In the genomic region with DNA sequence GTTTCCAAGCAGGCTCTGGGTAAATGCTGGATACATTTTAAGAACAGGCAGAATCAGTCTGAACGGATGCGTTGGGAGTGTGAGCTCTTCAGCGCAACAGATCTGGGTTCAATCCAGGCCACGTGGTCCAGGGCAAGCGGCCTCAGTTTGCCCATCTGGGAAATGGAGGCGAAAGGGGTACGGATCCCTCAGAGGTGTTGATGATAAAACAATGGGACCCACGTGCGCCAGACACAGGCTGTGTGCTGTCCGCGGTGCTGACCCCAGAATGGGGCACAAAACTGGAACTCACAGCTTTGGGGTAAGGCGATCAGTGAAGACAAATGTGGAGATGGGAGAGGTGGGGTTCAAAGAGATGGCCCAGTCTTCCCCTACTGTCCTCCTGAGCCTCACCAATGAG, we compare ENCODE assay signal across 17 cellular contexts. TPM values are rescaled to one million over a fixed set of nuclear protein-coding genes. Genes with fewer than 3 reads are reported as not detected.
A peak's percentile ranks its signal among the peaks of the same experiment; 100 is the strongest.
DNase-seq lines count a peak whose midpoint lies in the region; FAIRE-seq and TF ChIP-seq lines count a peak whose summit lies in the region.
"Had no signal": no experiment of that assay in that cellular context is flagged by ENCODE, and none has a peak within 500 bp of the region (broad histone marks: within the 10 kb centered on the region; RNA-seq: fewer than 3 reads in every experiment).

No MANE protein-coding gene starts in this region.

- no peak overlapping the region for H2AK5ac ChIP-seq in H1 (ENCODE audit: low read depth, low read length)

- no peak overlapping the region for H2AFZ ChIP-seq in H1 (ENCODE audit: low read length)

- peak; percentile 35 for DNase-seq in EH (ENCODE audit: low read depth)
- DNase-seq in H1 (ENCODE audit: low read depth in 1 of 2, low spot score in 2 of 2): peak in 1 of 2 experiments; percentile 74
- DNase-seq in AG20443 (ENCODE audit: low spot score): no peak
- DNase-seq in substantia nigra (lab: John Stamatoyannopoulos, UW): no peak
- DNase-seq in GM03348 (ENCODE audit: low spot score): no peak
- DNase-seq: brain microvascular endothelial cell; Caco-2; immature natural killer cell; mammary epithelial cell; naive thymus-derived CD4-positive, alpha-beta T cell; NCI-H2029; NCI-H510A treated with DMSO at 0.1 percent for 48 hours; spleen; thyroid gland had no signal

- no peak overlapping the region for H3K4ac ChIP-seq in H1 (replicated peaks; ENCODE audit: insufficient read length, low read depth, low read length)

- H3K36me3 ChIP-seq in HEK293 (ENCODE audit: control insufficient read depth in 2 of 2, insufficient read depth in 1 of 2, low read length in 2 of 2) (no peaks in the 10 kb centered on the region), H1 (ENCODE audit: control insufficient read depth in 2 of 4, insufficient read depth in 4 of 4, low read length in 3 of 4) (no peaks in the 10 kb centered on the region)
- H3K36me3 ChIP-seq: brain microvascular endothelial cell, prostate gland, spleen, thyroid gland had no signal

- CTCF ChIA-PET in HEK293 (lab: Yijun Ruan, JAX) (interaction anchor here (0.7 to 2.9 kb wide), 2 partner anchors 9 to 12 kb away, joined by 3 to 12 read pairs; no protein-coding TSS in a partner anchor), H1 (lab: Charles Lee; ENCODE audit: partially characterized antibody) (interaction anchor here (0.6 to 8.2 kb wide), 3 partner anchors 13 to 272 kb away, joined by 4 to 85 read pairs (median 13); a partner anchor contains a TSS)

- H2BK12ac ChIP-seq in H1 (ENCODE audit: low read depth, low read length): no peak overlapping the region

- no peaks in the 10 kb centered on the region for H3K9me3 ChIP-seq in HEK293 (ENCODE audit: control insufficient read depth, insufficient read depth, low read depth, low read length)
- no peaks in the 10 kb centered on the region for H3K9me3 ChIP-seq in H1 (ENCODE audit: insufficient read depth in 2 of 2, low read depth in 1 of 2, low read length in 1 of 2)
- H3K9me3 ChIP-seq: Caco-2, prostate gland, spleen, thyroid gland had no signal

- TF ChIP-seq RAD21 in H1 (IDR thresholded peaks at IDR 0.05 in 1 of 2, conservative IDR thresholded peaks at IDR 0.05 in 1 of 2; ENCODE audit: low read depth in 2 of 2, low read length in 2 of 2): no peak

- peaks cover 0 to 1% of the 10 kb centered on the region in 2 experiments for H4K20me1 ChIP-seq in H1 (replicated peaks in 1 of 2; ENCODE audit: control insufficient read depth in 1 of 2, insufficient read depth in 2 of 2, low read length in 2 of 2)

- no peak overlapping the region for H2BK120ac ChIP-seq in H1 (replicated peaks; ENCODE audit: low read depth, low read length)

- H4K5ac ChIP-seq in H1 (ENCODE audit: insufficient read length, low read depth, low read length): no peak overlapping the region

- POLR2A ChIA-PET in HEK293 (lab: Yijun Ruan, JAX) (no interaction called here), H1 (lab: Charles Lee; ENCODE audit: partially characterized antibody) (interaction anchor here (1.1 kb wide), 1 partner anchor 40 kb away, joined by 3 read pairs; no protein-coding TSS in a partner anchor)

- H3K4me2 ChIP-seq in H1 (ENCODE audit: insufficient read depth in 1 of 2, low read depth in 2 of 2, low read length in 2 of 2): no peak overlapping the region

- H3K23me2 ChIP-seq in H1 (ENCODE audit: low read depth, low read length): no peaks in the 10 kb centered on the region

- H3K9ac ChIP-seq in H1 (replicated peaks in 1 of 4; ENCODE audit: extremely low read depth in 1 of 4, low read depth in 3 of 4, low read length in 3 of 4): no peak overlapping the region

- no peaks in the 10 kb centered on the region; a peak in 1 of 7 replicates for H3K27me3 ChIP-seq in H1 (replicated peaks in 1 of 4; ENCODE audit: control insufficient read depth in 3 of 4, extremely low read depth in 1 of 4, insufficient read depth in 3 of 4, low read length in 3 of 4)
- H3K27me3 ChIP-seq: brain microvascular endothelial cell, thyroid gland had no signal

- no peak overlapping the region for H4K91ac ChIP-seq in H1 (replicated peaks; ENCODE audit: insufficient read length, low read length)

- no peak overlapping the region for H3K23ac ChIP-seq in H1 (ENCODE audit: insufficient read length)

- H3K4me3 ChIP-seq in HEK293 (ENCODE audit: low read depth, low read length): no peak overlapping the region
- H3K4me3 ChIP-seq in H1 (ENCODE audit: extremely low read depth in 1 of 4, insufficient read depth in 2 of 4, low read depth in 3 of 4, low read length in 4 of 4): no peak overlapping the region
- H3K4me3 ChIP-seq: prostate gland, spleen, thyroid gland had no signal

- no peak for FAIRE-seq in H1 (lab: Jason Lieb, UNC)

- no peaks in the 10 kb centered on the region for H3K79me2 ChIP-seq in H1 (ENCODE audit: control insufficient read depth in 1 of 2, insufficient read depth in 2 of 2, low read length in 2 of 2)

- H3K18ac ChIP-seq in H1 (ENCODE audit: extremely low read depth, low read length): no peak overlapping the region

- no peak overlapping the region for H2BK5ac ChIP-seq in H1 (ENCODE audit: low read depth, low read length)

- 54% methylated on average over 12 of the region's 12 CpGs; no CpG with 5 or more reads in 1 of the 2 experiments for WGBS in H1 (ENCODE audit: extremely low coverage in 1 of 2, insufficient coverage in 1 of 2, insufficient read length in 1 of 2, insufficient replicate concordance in 2 of 2, low coverage in 1 of 2, low lambda C conversion rate in 2 of 2, missing lambda C conversion rate in 1 of 2), 2 experiments

- H3K79me1 ChIP-seq in H1 (ENCODE audit: low read depth, low read length): no peaks in the 10 kb centered on the region

- no peak overlapping the region for H3K27ac ChIP-seq in HEK293 (ENCODE audit: extremely low read depth, low read depth, low read length)
- H3K27ac ChIP-seq in H1 (ENCODE audit: low read depth, low read length): no peak overlapping the region
- no peak overlapping the region for H3K27ac ChIP-seq in substantia nigra (ENCODE audit: low read depth, low read length, poor library complexity, severe bottlenecking)
- H3K27ac ChIP-seq: brain microvascular endothelial cell, prostate gland, spleen, thyroid gland had no signal

- H3K4me1 ChIP-seq in HEK293 (ENCODE audit: control insufficient read depth, insufficient read depth, low read length) (no peaks in the 10 kb centered on the region), H1 (replicated peaks in 1 of 4; ENCODE audit: control insufficient read depth in 3 of 4, insufficient read depth in 4 of 4, low read length in 3 of 4) (no peaks in the 10 kb centered on the region)
- H3K4me1 ChIP-seq: Caco-2, prostate gland, spleen, thyroid gland had no signal

- H2BK20ac ChIP-seq in H1 (ENCODE audit: low read length): no peak overlapping the region

- H4K8ac ChIP-seq in H1 (ENCODE audit: extremely low read depth, insufficient read depth, low read length): no peak overlapping the region

- no peak overlapping the region for H2BK15ac ChIP-seq in H1 (ENCODE audit: low read length)

- no peak for TF ChIP-seq CTCF in HEK293 (tag by site-specific recombination; IDR thresholded peaks at IDR 0.05)
- TF ChIP-seq CTCF in H1 (IDR thresholded peaks at IDR 0.05; ENCODE audit: control extremely low read depth in 1 of 3, insufficient read depth in 1 of 3, low read depth in 1 of 3, low read length in 3 of 3): no peak

- TF ChIP-seq EP300 in H1 (IDR thresholded peaks at IDR 0.05; ENCODE audit: borderline replicate concordance in 1 of 2, low read depth in 2 of 2, low read length in 2 of 2): no peak

- no peak overlapping the region for H3K56ac ChIP-seq in H1 (replicated peaks; ENCODE audit: insufficient read length, low read depth, low read length)

- H3K14ac ChIP-seq in H1 (ENCODE audit: insufficient read length): no peak overlapping the region

- TF ChIP-seq POLR2A in H1 (IDR thresholded peaks at IDR 0.05; ENCODE audit: control extremely low read depth in 1 of 2, low read depth in 2 of 2, low read length in 2 of 2): no peak

RNA-seq across cellular contexts. Expression of gene PDE4C, which starts 13.1 kb away (rescaled TPM):
- total RNA-seq in H1 (2021; fragmentation: NEBNext Ultra II Directional; extraction: Animal tissue kit (Norgen Biotek cat#: 25700)): 2.3 and 2.7 TPM in 2 replicates
- polyA plus RNA-seq in H1 (2011; rRNA removed): 3.1 and 3.7 TPM in 2 replicates
- 4.7 TPM for polyA plus RNA-seq in H1 (2011; cell fraction: cytosol; rRNA removed)
- polyA plus RNA-seq in H1 (2011; cell fraction: nucleus; rRNA removed): 10.8 TPM
- polyA plus RNA-seq in H1 (2012, experiment 1 of 2): 1.8 to 3.1 TPM (median 2.3 TPM) in 4 replicates
- polyA plus RNA-seq in H1 (2012, experiment 2 of 2): 1.1 TPM
- polyA plus RNA-seq in H1 (2013, experiment 1 of 2): 0.71 TPM
- 0.85 TPM for polyA plus RNA-seq in H1 (2013, experiment 2 of 2)
- 2.6 and 5.2 TPM in 2 replicates for polyA minus RNA-seq in H1 (2011; rRNA and poly(A)+ RNA removed)
- 3.2 TPM for polyA minus RNA-seq in H1 (2011; cell fraction: cytosol; rRNA and poly(A)+ RNA removed)
- 8.1 TPM for polyA minus RNA-seq in H1 (2011; cell fraction: nucleus; rRNA and poly(A)+ RNA removed)
- total RNA-seq: mammary epithelial cell; naive thymus-derived CD4-positive, alpha-beta T cell had no signal
- polyA plus RNA-seq: immature natural killer cell; mammary epithelial cell; naive thymus-derived CD4-positive, alpha-beta T cell had no signal

RNA-seq across cellular contexts. Expression of gene IQCN, which starts 34.9 kb away (rescaled TPM):
- 0.31 and 1.0 TPM in 2 replicates for total RNA-seq in H1 (2021; fragmentation: NEBNext Ultra II Directional; extraction: Animal tissue kit (Norgen Biotek cat#: 25700))
- polyA plus RNA-seq in H1 (2011; rRNA removed): 0.36 and 0.82 TPM in 2 replicates
- 0.45 TPM for polyA plus RNA-seq in H1 (2011; cell fraction: cytosol; rRNA removed)
- 4.0 TPM for polyA plus RNA-seq in H1 (2011; cell fraction: nucleus; rRNA removed)
- 0.22 to 0.46 TPM (median 0.31 TPM) in 4 replicates for polyA plus RNA-seq in H1 (2012, experiment 1 of 2)
- 0.18 TPM for polyA plus RNA-seq in H1 (2012, experiment 2 of 2)
- polyA plus RNA-seq in H1 (2013, experiment 1 of 2): 0.12 TPM
- 0.15 TPM for polyA plus RNA-seq in H1 (2013, experiment 2 of 2)
- polyA minus RNA-seq in H1 (2011; rRNA and poly(A)+ RNA removed): 0.98 and 1.9 TPM in 2 replicates
- polyA minus RNA-seq in H1 (2011; cell fraction: cytosol; rRNA and poly(A)+ RNA removed): 0.51 TPM
- polyA minus RNA-seq in H1 (2011; cell fraction: nucleus; rRNA and poly(A)+ RNA removed): 3.5 TPM
- total RNA-seq: HT1080 had no signal

RNA-seq across cellular contexts. Expression of gene RAB3A, which starts 35.5 kb away (rescaled TPM):
- 14.2 and 14.3 TPM in 2 replicates for total RNA-seq in H1 (2021; fragmentation: NEBNext Ultra II Directional; extraction: Animal tissue kit (Norgen Biotek cat#: 25700))
- polyA plus RNA-seq in H1 (2011; rRNA removed): 13.6 and 18.6 TPM in 2 replicates
- polyA plus RNA-seq in H1 (2011; cell fraction: cytosol; rRNA removed): 7.1 TPM
- 26.7 TPM for polyA plus RNA-seq in H1 (2011; cell fraction: nucleus; rRNA removed)
- 10.0 to 16.5 TPM (median 14.3 TPM) in 4 replicates for polyA plus RNA-seq in H1 (2012, experiment 1 of 2)
- 11.5 TPM for polyA plus RNA-seq in H1 (2012, experiment 2 of 2)
- 12.1 TPM for polyA plus RNA-seq in H1 (2013, experiment 1 of 2)
- polyA plus RNA-seq in H1 (2013, experiment 2 of 2): 13.1 TPM
- 42.9 and 47.7 TPM in 2 replicates for polyA minus RNA-seq in H1 (2011; rRNA and poly(A)+ RNA removed)
- polyA minus RNA-seq in H1 (2011; cell fraction: cytosol; rRNA and poly(A)+ RNA removed): 23.5 TPM
- 17.7 TPM for polyA minus RNA-seq in H1 (2011; cell fraction: nucleus; rRNA and poly(A)+ RNA removed)

RNA-seq across cellular contexts. Expression of gene JUND, which starts 42.1 kb away (rescaled TPM):
- 77.5 and 95.8 TPM in 2 replicates for total RNA-seq in H1 (2021; fragmentation: NEBNext Ultra II Directional; extraction: Animal tissue kit (Norgen Biotek cat#: 25700))
- 54.0 and 64.4 TPM in 2 replicates for polyA plus RNA-seq in H1 (2011; rRNA removed)
- polyA plus RNA-seq in H1 (2011; cell fraction: cytosol; rRNA removed): 88.8 TPM
- 97.7 TPM for polyA plus RNA-seq in H1 (2011; cell fraction: nucleus; rRNA removed)
- polyA plus RNA-seq in H1 (2012, experiment 1 of 2): 15.6 to 62.2 TPM (median 61.4 TPM) in 4 replicates
- 20.8 TPM for polyA plus RNA-seq in H1 (2012, experiment 2 of 2)
- 45.5 TPM for polyA plus RNA-seq in H1 (2013, experiment 1 of 2)
- polyA plus RNA-seq in H1 (2013, experiment 2 of 2): 50.7 TPM
- polyA minus RNA-seq in H1 (2011; rRNA and poly(A)+ RNA removed): 21.2 and 23.0 TPM in 2 replicates
- 115 TPM for polyA minus RNA-seq in H1 (2011; cell fraction: cytosol; rRNA and poly(A)+ RNA removed)
- 188 TPM for polyA minus RNA-seq in H1 (2011; cell fraction: nucleus; rRNA and poly(A)+ RNA removed)

RNA-seq across cellular contexts. Expression of gene MPV17L2, which starts 46.3 kb away (rescaled TPM):
- total RNA-seq in H1 (2021; fragmentation: NEBNext Ultra II Directional; extraction: Animal tissue kit (Norgen Biotek cat#: 25700)): 24.2 and 28.6 TPM in 2 replicates
- 80.1 and 82.6 TPM in 2 replicates for polyA plus RNA-seq in H1 (2011; rRNA removed)
- polyA plus RNA-seq in H1 (2011; cell fraction: cytosol; rRNA removed): 52.7 TPM
- polyA plus RNA-seq in H1 (2011; cell fraction: nucleus; rRNA removed): 45.3 TPM
- 29.4 to 37.4 TPM (median 36.6 TPM) in 4 replicates for polyA plus RNA-seq in H1 (2012, experiment 1 of 2)
- 48.3 TPM for polyA plus RNA-seq in H1 (2012, experiment 2 of 2)
- polyA plus RNA-seq in H1 (2013, experiment 1 of 2): 41.2 TPM
- polyA plus RNA-seq in H1 (2013, experiment 2 of 2): 42.3 TPM
- 31.0 and 44.7 TPM in 2 replicates for polyA minus RNA-seq in H1 (2011; rRNA and poly(A)+ RNA removed)
- 16.7 TPM for polyA minus RNA-seq in H1 (2011; cell fraction: cytosol; rRNA and poly(A)+ RNA removed)
- 12.7 TPM for polyA minus RNA-seq in H1 (2011; cell fraction: nucleus; rRNA and poly(A)+ RNA removed)
